In genomic region chr3:197736491-197737318, GRCh38 we compare ENCODE assay signal across 8 cellular contexts. TPM values are rescaled to one million over a fixed set of nuclear protein-coding genes. Genes with fewer than 3 reads are reported as not detected.
DNase-seq lines count a peak whose midpoint lies in the region; ATAC-seq and TF ChIP-seq lines count a peak whose summit lies in the region.

Gene RUBCN, minus strand, starts transcription at chr3:197736904. Its CDS starts 185 bp downstream, at chr3:197736719.

- H3K18ac ChIP-seq in H9 (ENCODE audit: insufficient read length, low read depth, low read length), result peak within 1 kb of the TSS; percentile 44

- H2AK5ac ChIP-seq in H9 (ENCODE audit: insufficient read length, low read length), result no peak within 1 kb of the TSS

- H3K27ac Mint-ChIP-seq in H9 (peak within 1 kb of the TSS; percentile 68 to 80 (median 72); a peak in 6 of 7 replicates), nephron (peak within 1 kb of the TSS; percentile 41 to 86 (median 79))

- TF ChIP-seq CTCF in H9 (conservative IDR thresholded peaks at IDR 0.05) (no peak), fibroblast of the aortic adventitia (IDR thresholded peaks at IDR 0.05; ENCODE audit: insufficient read depth, low read length) (no peak), nephron (IDR thresholded peaks at IDR 0.05; ENCODE audit: unreplicated experiment in 3 of 3) (no peak)

- no peaks in the 10 kb centered on the region for H3K79me1 ChIP-seq in H9 (ENCODE audit: insufficient read depth, low read depth, low read length, poor library complexity, severe bottlenecking)

- H4K20me1 ChIP-seq in H9 (ENCODE audit: control insufficient read depth, insufficient read depth, insufficient read length), result peaks cover 2% of the 10 kb centered on the region

- H3K4me3 Mint-ChIP-seq in H9 (peak within 1 kb of the TSS; percentile 84 to 91), nephron (peak within 1 kb of the TSS; percentile 89)

- no peak within 1 kb of the TSS for H3K23ac ChIP-seq in H9 (ENCODE audit: insufficient read length, low read depth, low read length)

- H3K4ac ChIP-seq in H9 (ENCODE audit: low read depth, low read length), result no peak within 1 kb of the TSS

- H3K4me3 ChIP-seq in MG63, result peak within 1 kb of the TSS; percentile 100
- H3K4me3 ChIP-seq in fibroblast of the aortic adventitia (ENCODE audit: low read depth, low read length), result peak within 1 kb of the TSS; percentile 84

- WGBS in H9 (ENCODE audit: extremely low coverage, insufficient read length, low lambda C conversion rate), result no CpG with 5 or more reads among the region's 92 CpGs

- H3K14ac ChIP-seq in H9 (ENCODE audit: insufficient read depth, low read length), result peak within 1 kb of the TSS; percentile 72; the same call in 1 of the 2 replicates

- H4K91ac ChIP-seq in H9 (ENCODE audit: insufficient read length, low read depth, low read length), result no peak within 1 kb of the TSS

- H3K23me2 ChIP-seq in H9 (ENCODE audit: insufficient read length, low read depth, low read length, poor library complexity, severe bottlenecking), result peaks cover 10% of the 10 kb centered on the region

- no peaks in the 10 kb centered on the region for H3K9me3 ChIP-seq in ES-I3 (ENCODE audit: control insufficient read depth, insufficient read depth, low read length)
- H3K9me3 ChIP-seq in H9 (ENCODE audit: control insufficient read depth, low read depth, low read length), result no peaks in the 10 kb centered on the region
- H3K9me3 ChIP-seq in MG63, result no peaks in the 10 kb centered on the region

- no peak within 1 kb of the TSS for H4K5ac ChIP-seq in H9 (ENCODE audit: insufficient read length, low read depth, low read length)

- DNase-seq in H9 (peak; percentile 98), MG63 (peak; percentile 98), SHP77 (lab: John Stamatoyannopoulos, UW) (peak; percentile 55 to 87), fibroblast of the aortic adventitia (ENCODE audit: low read depth) (peak; percentile 89)
- DNase-seq in activated effector memory CD4-positive, alpha-beta T cell treated with Interleukin-2 at 50 U/mL for 16 hours, result peak; percentile 91
- peak; percentile 96 for DNase-seq in stimulated activated naive CD8-positive, alpha-beta T cell treated with anti-CD3 and anti-CD28 coated beads, Interleukin-15, Interleukin-2, amounts not matched to agents 100 U/mL and 50 U/mL, for 24 hours

- H4K8ac ChIP-seq in H9 (replicated peaks; ENCODE audit: insufficient read length, low read depth, low read length), result no peak within 1 kb of the TSS

- no peak within 1 kb of the TSS for H3K27ac ChIP-seq in H9 (ENCODE audit: insufficient read length, low read depth, low read length)

- no peak within 1 kb of the TSS for H2BK20ac ChIP-seq in H9 (ENCODE audit: low read depth, low read length, poor library complexity, severe bottlenecking)

- H3K36me3 Mint-ChIP-seq in H9 (ENCODE audit: insufficient read depth in 1 of 3, low read depth in 3 of 3) (peaks cover 0 to 4% (median 3%) of the 10 kb centered on the region in 3 experiments; a peak in 1 of 7 replicates), nephron (ENCODE audit: low read depth) (no peaks in the 10 kb centered on the region)

- no peaks in the 10 kb centered on the region for H3K79me2 ChIP-seq in H9 (ENCODE audit: insufficient read depth, low read length)

- ATAC-seq in stimulated activated naive CD8-positive, alpha-beta T cell treated with anti-CD3 and anti-CD28 coated beads, Interleukin-15, Interleukin-2, amounts not matched to agents 100 U/mL and 50 U/mL, for 24 hours, result peak; percentile 98

- no peak within 1 kb of the TSS for H2AFZ ChIP-seq in H9 (ENCODE audit: low read length)

- H3K9me3 Mint-ChIP-seq in H9, result peaks cover 0 to 2% of the 10 kb centered on the region in 2 experiments; a peak in 2 of 5 replicates
- H3K9me3 Mint-ChIP-seq in nephron, result no peaks in the 10 kb centered on the region

- H3K27me3 ChIP-seq in H9 (ENCODE audit: insufficient read depth, low read length) (no peaks in the 10 kb centered on the region), MG63 (no peaks in the 10 kb centered on the region)

- H3K9ac ChIP-seq in ES-I3 (ENCODE audit: low read depth, low read length), result peak within 1 kb of the TSS; percentile 93
- H3K9ac ChIP-seq in H9 (ENCODE audit: extremely low read depth, insufficient read length, low read length), result peak within 1 kb of the TSS; percentile 81

- H3K56ac ChIP-seq in H9 (ENCODE audit: insufficient read length, low read depth, low read length), result no peak within 1 kb of the TSS

- H3K4me1 ChIP-seq in ES-I3 (ENCODE audit: insufficient read depth, low read length), result no peaks in the 10 kb centered on the region
- no peaks in the 10 kb centered on the region for H3K4me1 ChIP-seq in H9 (ENCODE audit: insufficient read depth, low read length)

- no peak within 1 kb of the TSS for H2BK15ac ChIP-seq in H9 (ENCODE audit: low read depth, low read length)

- no peak within 1 kb of the TSS for H2BK120ac ChIP-seq in H9 (ENCODE audit: low read depth, low read length, poor library complexity, severe bottlenecking)

- H2BK12ac ChIP-seq in H9 (ENCODE audit: insufficient read length, low read depth, low read length), result no peak within 1 kb of the TSS

- no peak within 1 kb of the TSS for H2BK5ac ChIP-seq in H9 (ENCODE audit: insufficient read length, low read length)

- H3K27me3 Mint-ChIP-seq in H9 (ENCODE audit: low read depth) (no peaks in the 10 kb centered on the region), nephron (ENCODE audit: low read depth) (peaks cover 4% of the 10 kb centered on the region)

- no peak within 1 kb of the TSS for H3T11ph ChIP-seq in H9 (ENCODE audit: low read length)

- H3K4me1 Mint-ChIP-seq in H9, result peaks cover 13 to 14% of the 10 kb centered on the region in 2 experiments
- peaks cover 14% of the 10 kb centered on the region for H3K4me1 Mint-ChIP-seq in nephron

- no peaks in the 10 kb centered on the region for H3K36me3 ChIP-seq in ES-I3 (ENCODE audit: insufficient read depth, low read length)
- H3K36me3 ChIP-seq in MG63, result peaks cover 2% of the 10 kb centered on the region; the same call in 1 of the 2 replicates

- H3K4me2 ChIP-seq in H9 (ENCODE audit: insufficient read depth, insufficient read length, low read length), result peak within 1 kb of the TSS; percentile 99

RNA-seq across cellular contexts. Expression of gene RUBCN, which starts in this region (rescaled TPM):
- 17.7 and 18.7 TPM in 2 replicates for total RNA-seq in H9 (2021)
- 3.2 and 3.5 TPM in 2 replicates for total RNA-seq in MG63 (2014; rRNA removed; shearing (Covaris generic); ENCODE audit: low replicate concordance)
- 17.2 and 22.3 TPM in 2 replicates for total RNA-seq in fibroblast of the aortic adventitia (ENCODE audit: low replicate concordance)
